In the genomic region with DNA sequence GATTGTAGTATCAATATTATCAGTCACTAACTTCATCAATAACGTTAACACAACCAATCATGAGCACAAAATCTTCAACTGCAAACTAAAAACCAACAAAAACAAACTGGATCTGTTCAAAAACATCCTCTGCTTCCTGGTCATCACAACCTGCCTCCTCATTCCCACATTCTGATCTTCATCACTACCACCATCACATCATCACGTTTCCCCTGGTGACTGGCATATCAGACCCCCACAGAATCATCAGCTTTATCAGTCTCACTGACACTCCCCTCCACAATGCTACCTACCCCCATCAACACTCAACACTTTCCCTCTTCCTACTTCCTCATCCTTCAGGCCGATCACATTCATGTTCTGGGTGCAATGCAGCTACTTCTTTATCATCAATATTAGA, we compare ENCODE assay signal across 14 cellular contexts. TPM values are rescaled to one million over a fixed set of nuclear protein-coding genes. Genes with fewer than 3 reads are reported as not detected.
DNase-seq lines count a peak whose midpoint lies in the region; ATAC-seq and TF ChIP-seq lines count a peak whose summit lies in the region.
"Had no signal": no experiment of that assay in that cellular context is flagged by ENCODE, and none has a peak within 500 bp of the region (broad histone marks: within the 10 kb centered on the region; RNA-seq: fewer than 3 reads in every experiment).

No MANE protein-coding gene starts in this region.

- H3K27me3 ChIP-seq in CD4-positive, CD25-positive, alpha-beta regulatory T cell (ENCODE audit: control insufficient read depth, insufficient read depth, low read length), result no peaks in the 10 kb centered on the region
- H3K27me3 ChIP-seq in muscle layer of duodenum (ENCODE audit: low read depth, low read length) (no peaks in the 10 kb centered on the region), esophagus squamous epithelium (no peaks in the 10 kb centered on the region)

- H3K27ac ChIP-seq in CD4-positive, CD25-positive, alpha-beta regulatory T cell (ENCODE audit: insufficient read depth, low read length, poor library complexity, severe bottlenecking), result no peak overlapping the region
- peak overlapping the region; percentile 38 for H3K27ac ChIP-seq in KOPT-K1 (ENCODE audit: low read depth, low read length, poor library complexity, severe bottlenecking)
- H3K27ac ChIP-seq in muscle layer of duodenum (ENCODE audit: low read length), result peak overlapping the region; percentile 29
- peak overlapping the region in 2 of 4 donors; percentile 31 to 73 for H3K27ac ChIP-seq in esophagus squamous epithelium
- H3K27ac ChIP-seq: prostate gland had no signal

- H3K9me3 ChIP-seq in CD4-positive, CD25-positive, alpha-beta regulatory T cell (ENCODE audit: control insufficient read depth in 2 of 2, low read length in 2 of 2), result no peaks in the 10 kb centered on the region
- H3K9me3 ChIP-seq in KOPT-K1 (ENCODE audit: insufficient read depth, low read length, poor library complexity, severe bottlenecking) (no peaks in the 10 kb centered on the region), muscle layer of duodenum (ENCODE audit: control insufficient read depth in 1 of 2, low read length in 2 of 2) (no peaks in the 10 kb centered on the region), esophagus squamous epithelium (no peaks in the 10 kb centered on the region)
- H3K9me3 ChIP-seq: prostate gland had no signal

- ATAC-seq in CD4-positive, CD25-positive, alpha-beta regulatory T cell (ENCODE audit: low read depth in 2 of 2), result no peak
- ATAC-seq in HG03442 (IDR thresholded peaks at IDR 0.05; ENCODE audit: unreplicated experiment), result no peak

- peaks cover 27% of the 10 kb centered on the region for H3K36me3 Mint-ChIP-seq in CD4-positive, CD25-positive, alpha-beta regulatory T cell
- H3K36me3 Mint-ChIP-seq in activated naive CD8-positive, alpha-beta T cell treated with anti-CD3 and anti-CD28 coated beads for 36 hours, result peaks cover 65% of the 10 kb centered on the region

- TF ChIP-seq POLR2A in esophagus squamous epithelium (IDR thresholded peaks at IDR 0.05), result no peak

- H3K36me3 ChIP-seq in CD4-positive, CD25-positive, alpha-beta regulatory T cell (ENCODE audit: control insufficient read depth, insufficient read depth, low read length), result peaks cover 24% of the 10 kb centered on the region
- H3K36me3 ChIP-seq in KOPT-K1 (ENCODE audit: insufficient read depth, low read length), result peaks cover 57% of the 10 kb centered on the region
- peaks cover 13 to 19% of the 10 kb centered on the region in 2 donors for H3K36me3 ChIP-seq in muscle layer of duodenum (ENCODE audit: control insufficient read depth in 1 of 2, insufficient read depth in 2 of 2, low read length in 2 of 2)
- H3K36me3 ChIP-seq in esophagus squamous epithelium, result peaks cover 0 to 37% (median 10%) of the 10 kb centered on the region in 3 donors
- H3K36me3 ChIP-seq: prostate gland had no signal

- H3K27ac Mint-ChIP-seq in CD4-positive, CD25-positive, alpha-beta regulatory T cell, result peak overlapping the region; percentile 28 to 54 (median 48)
- peak overlapping the region; percentile 4 for H3K27ac Mint-ChIP-seq in activated naive CD8-positive, alpha-beta T cell treated with anti-CD3 and anti-CD28 coated beads for 36 hours

- peaks cover 0 to 2% (median 0%) of the 10 kb centered on the region in 7 donors for H3K9me3 Mint-ChIP-seq in CD4-positive, CD25-positive, alpha-beta regulatory T cell
- peaks cover 2% of the 10 kb centered on the region for H3K9me3 Mint-ChIP-seq in activated naive CD8-positive, alpha-beta T cell treated with anti-CD3 and anti-CD28 coated beads for 36 hours

- H3K4me3 ChIP-seq in CD4-positive, CD25-positive, alpha-beta regulatory T cell (ENCODE audit: low read depth, low read length), result no peak overlapping the region
- H3K4me3 ChIP-seq in muscle layer of duodenum (ENCODE audit: low read depth in 1 of 2, low read length in 2 of 2) (no peak overlapping the region), esophagus squamous epithelium (no peak overlapping the region)
- H3K4me3 ChIP-seq: prostate gland had no signal

- no peak overlapping the region for H3K4me3 Mint-ChIP-seq in CD4-positive, CD25-positive, alpha-beta regulatory T cell
- no peak overlapping the region for H3K4me3 Mint-ChIP-seq in activated naive CD8-positive, alpha-beta T cell treated with anti-CD3 and anti-CD28 coated beads for 36 hours

- WGBS in esophagus squamous epithelium, 2 donors, result 84 to 93% methylated on average over 3 of the region's 3 CpGs

- peaks cover 27% of the 10 kb centered on the region for H3K4me1 ChIP-seq in CD4-positive, CD25-positive, alpha-beta regulatory T cell (ENCODE audit: control insufficient read depth, insufficient read depth, low read length, poor library complexity, severe bottlenecking)
- H3K4me1 ChIP-seq in muscle layer of duodenum (ENCODE audit: control insufficient read depth in 1 of 2, insufficient read depth in 2 of 2, low read length in 2 of 2), result peaks cover 8 to 13% of the 10 kb centered on the region in 2 donors
- peaks cover 0 to 43% (median 17%) of the 10 kb centered on the region in 3 donors for H3K4me1 ChIP-seq in esophagus squamous epithelium

- DNase-seq in CD4-positive, CD25-positive, alpha-beta regulatory T cell, result no peak
- no peak for DNase-seq in activated naive CD8-positive, alpha-beta T cell treated with anti-CD3 and anti-CD28 coated beads for 36 hours
- DNase-seq in NCI-H748 (lab: John Stamatoyannopoulos, UW; ENCODE audit: unreplicated experiment) (no peak), esophagus squamous epithelium (lab: John Stamatoyannopoulos, UW) (no peak), NCI-H1105 treated with DMSO at 0.1 percent for 48 hours (lab: John Stamatoyannopoulos, UW) (no peak)
- DNase-seq: EL, foreskin fibroblast, GOT3, Kasumi-1, NCI-H1694 treated with DMSO at 0.1 percent for 48 hours had no signal

- no peak for TF ChIP-seq CTCF in esophagus squamous epithelium (IDR thresholded peaks at IDR 0.05)

- peaks cover 39 to 65% (median 54%) of the 10 kb centered on the region in 4 donors for H3K4me1 Mint-ChIP-seq in CD4-positive, CD25-positive, alpha-beta regulatory T cell
- peaks cover 62% of the 10 kb centered on the region for H3K4me1 Mint-ChIP-seq in activated naive CD8-positive, alpha-beta T cell treated with anti-CD3 and anti-CD28 coated beads for 36 hours

- H3K27me3 Mint-ChIP-seq in CD4-positive, CD25-positive, alpha-beta regulatory T cell, result no peaks in the 10 kb centered on the region
- no peaks in the 10 kb centered on the region for H3K27me3 Mint-ChIP-seq in activated naive CD8-positive, alpha-beta T cell treated with anti-CD3 and anti-CD28 coated beads for 36 hours

- intact Hi-C loops in esophagus squamous epithelium (cut with DNase I), result no loop called here

RNA-seq across cellular contexts. Expression of gene XPNPEP1, which starts 11.4 kb away (rescaled TPM):
- 52.4 TPM for total RNA-seq in CD4-positive, CD25-positive, alpha-beta regulatory T cell
- polyA plus RNA-seq in CD4-positive, CD25-positive, alpha-beta regulatory T cell, result 10 to 100 TPM; 14.9 to 19.2 (median 17.8) TPM
- total RNA-seq in activated naive CD8-positive, alpha-beta T cell treated with anti-CD3 and anti-CD28 coated beads for 36 hours, result 10 to 100 TPM; 90.2 to 96.5 TPM
- 10 to 100 TPM; 39.0 to 79.3 (median 60.1) TPM for total RNA-seq in esophagus squamous epithelium
